25 cellular contexts compared by ENCODE assay signal in the genomic region with DNA sequence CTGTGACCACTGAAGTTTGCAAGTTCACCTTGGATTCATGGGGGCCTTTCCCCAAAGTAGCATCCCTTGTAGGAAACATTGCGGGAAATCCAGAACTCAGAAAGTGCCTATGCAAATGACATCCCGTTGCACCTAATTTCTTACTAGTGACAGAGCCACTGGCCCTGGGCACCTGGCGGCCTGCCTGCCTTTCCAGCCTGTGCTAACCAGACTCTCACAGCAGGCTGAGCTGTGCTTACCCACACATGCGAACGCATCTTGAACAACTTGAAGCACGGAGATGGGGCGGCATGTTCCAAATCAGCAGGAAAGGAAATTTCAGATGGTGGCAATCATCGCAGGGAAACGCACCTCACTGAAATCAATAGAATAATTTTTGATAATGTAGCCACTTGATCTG.
DNase-seq lines count a peak whose midpoint lies in the region; ATAC-seq, FAIRE-seq and TF ChIP-seq lines count a peak whose summit lies in the region.
"Had no signal": no experiment of that assay in that cellular context is flagged by ENCODE, and none has a peak within 500 bp of the region (broad histone marks: within the 10 kb centered on the region; RNA-seq: fewer than 3 reads in every experiment).

No MANE protein-coding gene starts in this region.

- H3K9me2 ChIP-seq in GM23338 (ENCODE audit: insufficient read depth): 0 out of 2 replicates have a peak, but pooled peaks cover 8% of the 10 kb centered on the region
- H3K9me2 ChIP-seq in neural cell (ENCODE audit: insufficient read depth, low read length): no peaks in the 10 kb centered on the region

- H2AFZ ChIP-seq in GM23338 (0 out of 2 replicates have a peak overlapping the region, but pooled peaks have one; percentile 69), neural cell (ENCODE audit: low read depth, low read length) (no peak overlapping the region)

- no peak for ATAC-seq in GM23338
- no peak for ATAC-seq in GM18498 (IDR thresholded peaks at IDR 0.05; ENCODE audit: unreplicated experiment)
- ATAC-seq: GM12878 had no signal

- peak; percentile 88 for FAIRE-seq in urothelium cell line (lab: Jason Lieb, UNC)
- FAIRE-seq: A204.1, D721Med, GM12878, GM18507, H54 had no signal

- no peaks in the 10 kb centered on the region for H3K9me3 Mint-ChIP-seq in GM23338

- H3F3A ChIP-seq in GM23338 (replicated peaks; ENCODE audit: low read depth) (no peaks in the 10 kb centered on the region), neural cell (ENCODE audit: insufficient read depth, low read length, poor library complexity, severe bottlenecking) (peaks cover 9% of the 10 kb centered on the region)

- 98% methylated on average over 9 of the region's 9 CpGs for WGBS in esophagus muscularis mucosa
- 90% methylated on average over 9 of the region's 9 CpGs for WGBS in thyroid gland, 2 donors

- H3K9me3 ChIP-seq in esophagus muscularis mucosa (no peaks in the 10 kb centered on the region), neural cell (ENCODE audit: low read length) (no peaks in the 10 kb centered on the region), thyroid gland (no peaks in the 10 kb centered on the region)
- H3K9me3 ChIP-seq: BE2C, HAP-1 had no signal

- H3K27me3 ChIP-seq in GM23338 (ENCODE audit: insufficient read depth) (no peaks in the 10 kb centered on the region), esophagus muscularis mucosa (no peaks in the 10 kb centered on the region), neural cell (ENCODE audit: insufficient read depth, low read depth, low read length) (no peaks in the 10 kb centered on the region), thyroid gland (no peaks in the 10 kb centered on the region)
- H3K27me3 ChIP-seq: BE2C; BLaER1 treated with 17β-estradiol and CSF1 and Interleukin-3, amounts not matched to agents 10 nM and 100 nM had no signal

- H3K36me3 ChIP-seq in GM23338 (ENCODE audit: insufficient read depth) (no peaks in the 10 kb centered on the region), esophagus muscularis mucosa (no peaks in the 10 kb centered on the region), neural cell (ENCODE audit: insufficient read depth, low read length) (no peaks in the 10 kb centered on the region), thyroid gland (no peaks in the 10 kb centered on the region)
- H3K36me3 ChIP-seq: BE2C; BLaER1 treated with 17β-estradiol and CSF1 and Interleukin-3, amounts not matched to agents 10 nM and 100 nM; HAP-1 had no signal

- no peak overlapping the region for H3K4me2 ChIP-seq in GM23338
- H3K4me2 ChIP-seq in neural cell (ENCODE audit: low read length): no peak overlapping the region
- H3K4me2 ChIP-seq: BLaER1 treated with 17β-estradiol and CSF1 and Interleukin-3, amounts not matched to agents 10 nM and 100 nM had no signal

- H3K27ac Mint-ChIP-seq in GM23338: no peak overlapping the region
- H3K27ac Mint-ChIP-seq: CD4-positive, alpha-beta T cell; CD8-positive, alpha-beta memory T cell; HFFc6 had no signal

- H3K4me3 ChIP-seq in GM23338 (no peak overlapping the region), esophagus muscularis mucosa (no peak overlapping the region), neural cell (ENCODE audit: low read length) (no peak overlapping the region), thyroid gland (replicated peaks in 1 of 3) (no peak overlapping the region)
- H3K4me3 ChIP-seq: BLaER1 treated with 17β-estradiol and CSF1 and Interleukin-3, amounts not matched to agents 10 nM and 100 nM; GM12878; HAP-1 had no signal

- H3K4me1 ChIP-seq in GM23338 (ENCODE audit: insufficient read depth): peaks cover 7% of the 10 kb centered on the region
- H3K4me1 ChIP-seq in esophagus muscularis mucosa: no peaks in the 10 kb centered on the region
- H3K4me1 ChIP-seq in thyroid gland: no peaks in the 10 kb centered on the region
- H3K4me1 ChIP-seq: BE2C; BLaER1 treated with 17β-estradiol and CSF1 and Interleukin-3, amounts not matched to agents 10 nM and 100 nM; HAP-1 had no signal

- no peaks in the 10 kb centered on the region for H3K36me3 Mint-ChIP-seq in GM23338 (ENCODE audit: low read depth)
- H3K36me3 Mint-ChIP-seq: CD14-positive monocyte; CD8-positive, alpha-beta memory T cell had no signal

- TF ChIP-seq POLR2A in esophagus muscularis mucosa (IDR thresholded peaks at IDR 0.05; ENCODE audit: low read depth) (no peak), thyroid gland (IDR thresholded peaks at IDR 0.05) (no peak)

- DNase-seq in GM23338 (ENCODE audit: low spot score) (no peak), esophagus muscularis mucosa (ENCODE audit: extremely low spot score) (peak; percentile 68), urothelium cell line (ENCODE audit: low spot score) (no peak), thyroid gland (no peak)
- DNase-seq in stimulated activated CD4-positive, alpha-beta T cell treated with anti-CD3 and anti-CD28 coated beads, Interleukin-15, amount 100 ng/mL, for 24 hours: no peak
- DNase-seq: BE2C; CD4-positive, alpha-beta T cell; CD8-positive, alpha-beta memory T cell; DMS 273 treated with DMSO at 0.1 percent for 48 hours; DMS79; EL; GDM1; GOT3; HFFc6 had no signal

- no peak for TF ChIP-seq RAD21 in neural cell (conservative IDR thresholded peaks at IDR 0.05)

- intact Hi-C loops in esophagus muscularis mucosa (cut with DNase I) (no loop called here), thyroid gland (cut with DNase I) (no loop called here)

- no peak overlapping the region for H3K27ac ChIP-seq in GM23338 (ENCODE audit: low read depth)
- no peak overlapping the region for H3K27ac ChIP-seq in esophagus muscularis mucosa (replicated peaks in 1 of 4)
- H3K27ac ChIP-seq in neural cell (ENCODE audit: low read length): no peak overlapping the region
- no peak overlapping the region for H3K27ac ChIP-seq in thyroid gland
- H3K27ac ChIP-seq: 22Rv1; BLaER1 treated with 17β-estradiol and CSF1 and Interleukin-3, amounts not matched to agents 10 nM and 100 nM had no signal

- no peaks in the 10 kb centered on the region for H3K27me3 Mint-ChIP-seq in GM23338 (ENCODE audit: insufficient read depth, low read depth, poor library complexity)
- H3K27me3 Mint-ChIP-seq: CD4-positive, alpha-beta T cell; CD8-positive, alpha-beta memory T cell had no signal

- TF ChIP-seq CTCF in GM23338 (conservative IDR thresholded peaks at IDR 0.05; ENCODE audit: low read depth in 2 of 2) (no peak), esophagus muscularis mucosa (IDR thresholded peaks at IDR 0.05) (no peak), neural cell (IDR thresholded peaks at IDR 0.05; ENCODE audit: poor library complexity, severe bottlenecking) (no peak), thyroid gland (IDR thresholded peaks at IDR 0.05) (no peak)

- H3K4me3 Mint-ChIP-seq in GM23338: no peak overlapping the region
- H3K4me3 Mint-ChIP-seq: CD14-positive monocyte; CD4-positive, alpha-beta T cell; CD8-positive, alpha-beta memory T cell; HFFc6 had no signal

- H4K20me1 ChIP-seq in GM23338 (replicated peaks; ENCODE audit: insufficient read depth) (no peaks in the 10 kb centered on the region), neural cell (ENCODE audit: insufficient read depth) (no peaks in the 10 kb centered on the region)
- H4K20me1 ChIP-seq: BLaER1 treated with 17β-estradiol and CSF1 and Interleukin-3, amounts not matched to agents 10 nM and 100 nM had no signal

- TF ChIP-seq EP300 in esophagus muscularis mucosa (IDR thresholded peaks at IDR 0.05): no peak
- no peak for TF ChIP-seq EP300 in neural cell (conservative IDR thresholded peaks at IDR 0.05; ENCODE audit: poor library complexity, severe bottlenecking)

- H3K79me2 ChIP-seq in GM23338 (replicated peaks; ENCODE audit: insufficient read depth) (no peaks in the 10 kb centered on the region), neural cell (replicated peaks; ENCODE audit: insufficient read depth, low read length) (no peaks in the 10 kb centered on the region)

- no peak overlapping the region for H3K9ac ChIP-seq in neural cell (ENCODE audit: low read length)
- H3K9ac ChIP-seq: BLaER1 treated with 17β-estradiol and CSF1 and Interleukin-3, amounts not matched to agents 10 nM and 100 nM had no signal

- H3K4me1 Mint-ChIP-seq in GM23338: peaks cover 22% of the 10 kb centered on the region
- H3K4me1 Mint-ChIP-seq: CD14-positive monocyte; CD8-positive, alpha-beta memory T cell had no signal

TF ChIP-seq in neural cell, 6 proteins besides CTCF, POLR2A, EP300 and RAD21:
- TF ChIP-seq POLR2AphosphoS5 (IDR thresholded peaks at IDR 0.05) (peak; percentile 31), SMC3 (conservative IDR thresholded peaks at IDR 0.05; ENCODE audit: poor library complexity) (no peak), MXI1 (conservative IDR thresholded peaks at IDR 0.05; ENCODE audit: poor library complexity, severe bottlenecking) (no peak), EZH2 (IDR thresholded peaks at IDR 0.05; ENCODE audit: borderline replicate concordance, insufficient read depth, low read length, poor library complexity, severe bottlenecking) (no peak), TAF1 (IDR thresholded peaks at IDR 0.05; ENCODE audit: low read depth) (no peak)
- TF ChIP-seq, protein P1, sequence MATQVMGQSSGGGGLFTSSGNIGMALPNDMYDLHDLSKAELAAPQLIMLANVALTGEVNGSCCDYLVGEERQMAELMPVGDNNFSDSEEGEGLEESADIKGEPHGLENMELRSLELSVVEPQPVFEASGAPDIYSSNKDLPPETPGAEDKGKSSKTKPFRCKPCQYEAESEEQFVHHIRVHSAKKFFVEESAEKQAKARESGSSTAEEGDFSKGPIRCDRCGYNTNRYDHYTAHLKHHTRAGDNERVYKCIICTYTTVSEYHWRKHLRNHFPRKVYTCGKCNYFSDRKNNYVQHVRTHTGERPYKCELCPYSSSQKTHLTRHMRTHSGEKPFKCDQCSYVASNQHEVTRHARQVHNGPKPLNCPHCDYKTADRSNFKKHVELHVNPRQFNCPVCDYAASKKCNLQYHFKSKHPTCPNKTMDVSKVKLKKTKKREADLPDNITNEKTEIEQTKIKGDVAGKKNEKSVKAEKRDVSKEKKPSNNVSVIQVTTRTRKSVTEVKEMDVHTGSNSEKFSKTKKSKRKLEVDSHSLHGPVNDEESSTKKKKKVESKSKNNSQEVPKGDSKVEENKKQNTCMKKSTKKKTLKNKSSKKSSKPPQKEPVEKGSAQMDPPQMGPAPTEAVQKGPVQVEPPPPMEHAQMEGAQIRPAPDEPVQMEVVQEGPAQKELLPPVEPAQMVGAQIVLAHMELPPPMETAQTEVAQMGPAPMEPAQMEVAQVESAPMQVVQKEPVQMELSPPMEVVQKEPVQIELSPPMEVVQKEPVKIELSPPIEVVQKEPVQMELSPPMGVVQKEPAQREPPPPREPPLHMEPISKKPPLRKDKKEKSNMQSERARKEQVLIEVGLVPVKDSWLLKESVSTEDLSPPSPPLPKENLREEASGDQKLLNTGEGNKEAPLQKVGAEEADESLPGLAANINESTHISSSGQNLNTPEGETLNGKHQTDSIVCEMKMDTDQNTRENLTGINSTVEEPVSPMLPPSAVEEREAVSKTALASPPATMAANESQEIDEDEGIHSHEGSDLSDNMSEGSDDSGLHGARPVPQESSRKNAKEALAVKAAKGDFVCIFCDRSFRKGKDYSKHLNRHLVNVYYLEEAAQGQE (IDR thresholded peaks at IDR 0.05; ENCODE audit: borderline replicate concordance): no peak
